9 cellular contexts compared by ENCODE assay signal in the genomic region with DNA sequence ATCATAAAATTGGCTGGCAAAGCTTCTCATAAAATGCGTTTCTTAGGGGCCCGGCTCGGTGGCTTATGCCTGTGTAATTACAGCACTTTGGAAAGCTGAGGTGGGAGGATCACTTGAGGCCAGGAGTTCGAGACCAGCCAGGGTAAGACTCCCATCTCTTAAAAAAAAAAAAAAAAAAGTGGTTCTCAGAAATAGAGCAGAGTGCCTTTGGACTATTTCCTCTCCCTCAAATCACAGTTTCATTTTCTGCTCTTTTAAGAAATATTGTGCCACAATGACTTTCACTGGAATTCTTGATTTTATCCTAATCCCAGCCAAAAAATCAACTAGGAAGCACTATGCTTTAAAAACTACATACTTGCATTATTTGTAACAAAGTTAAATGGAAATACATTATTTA. TPM values are rescaled to one million over a fixed set of nuclear protein-coding genes. Genes with fewer than 3 reads are reported as not detected.
DNase-seq lines count a peak whose midpoint lies in the region; ATAC-seq and TF ChIP-seq lines count a peak whose summit lies in the region.
"Had no signal": no experiment of that assay in that cellular context is flagged by ENCODE, and none has a peak within 500 bp of the region (broad histone marks: within the 10 kb centered on the region; RNA-seq: fewer than 3 reads in every experiment).

No MANE protein-coding gene starts in this region.

- TF ChIP-seq CTCF in DOHH2 (IDR thresholded peaks at IDR 0.05; ENCODE audit: low read depth, low read length, poor library complexity, severe bottlenecking) (no peak), OCI-LY7 (conservative IDR thresholded peaks at IDR 0.05; ENCODE audit: low read length) (no peak), esophagus squamous epithelium (IDR thresholded peaks at IDR 0.05) (no peak), GM13976 (IDR thresholded peaks at IDR 0.05; ENCODE audit: borderline replicate concordance, control extremely low read depth, extremely low read depth, insufficient read depth, missing control alignments) (no peak)

- BruUV-seq in OCI-LY7 (replicated peaks; lab: Mats Ljungman, UMichigan), result no TSS peak

- no peaks in the 10 kb centered on the region for H3K36me3 ChIP-seq in DOHH2 (ENCODE audit: control insufficient read depth, low read length)
- no peaks in the 10 kb centered on the region for H3K36me3 ChIP-seq in OCI-LY7 (ENCODE audit: insufficient read depth, low read length)
- no peaks in the 10 kb centered on the region for H3K36me3 ChIP-seq in esophagus squamous epithelium
- H3K36me3 ChIP-seq: cardiac muscle cell had no signal

- H3K27me3 ChIP-seq in DOHH2 (ENCODE audit: control insufficient read depth, low read length) (no peaks in the 10 kb centered on the region), esophagus squamous epithelium (no peaks in the 10 kb centered on the region)
- H3K27me3 ChIP-seq: cardiac muscle cell had no signal

- peak; percentile 51 for ATAC-seq in sciatic nerve

- in situ Hi-C loops in GM13976 (cut with MboI; ENCODE audit: low sequenced_read_pairs, unreplicated experiment), result loop anchor here (10.0 kb wide), 1 partner anchor 721 kb away; the partner anchor contains the start of gene ERVH48-1
- in situ Hi-C loops in G401 (cut with HindIII; ENCODE audit: low sequenced_read_pairs), result no loop called here

- H4K20me1 ChIP-seq in DOHH2 (ENCODE audit: control insufficient read depth, insufficient read depth, low read depth, low read length) (no peaks in the 10 kb centered on the region), OCI-LY7 (ENCODE audit: insufficient read depth, low read length) (no peaks in the 10 kb centered on the region)

- H3K9me3 ChIP-seq in DOHH2 (ENCODE audit: control insufficient read depth, insufficient read depth, low read length) (no peaks in the 10 kb centered on the region), OCI-LY7 (ENCODE audit: low read length) (no peaks in the 10 kb centered on the region), esophagus squamous epithelium (no peaks in the 10 kb centered on the region)

- H3K4me2 ChIP-seq in DOHH2 (ENCODE audit: low read length) (peak overlapping the region; percentile 61), OCI-LY7 (ENCODE audit: low read length) (peak overlapping the region; percentile 48)

- no peaks in the 10 kb centered on the region for H3K79me2 ChIP-seq in DOHH2 (ENCODE audit: control insufficient read depth, low read length)
- H3K79me2 ChIP-seq in OCI-LY7 (ENCODE audit: insufficient read depth, low read depth, low read length), result no peaks in the 10 kb centered on the region

- no peaks in the 10 kb centered on the region for H3K9me2 ChIP-seq in DOHH2 (replicated peaks; ENCODE audit: control insufficient read depth, low read length)
- no peaks in the 10 kb centered on the region for H3K9me2 ChIP-seq in OCI-LY7 (ENCODE audit: insufficient read depth, low read length)

- H3F3A ChIP-seq in DOHH2 (ENCODE audit: control insufficient read depth, insufficient read depth), result no peaks in the 10 kb centered on the region

- CTCF ChIA-PET in OCI-LY7 (lab: Charles Lee; ENCODE audit: unreplicated experiment), result no interaction called here

- H3K4me1 ChIP-seq in DOHH2 (ENCODE audit: control insufficient read depth, low read length) (peaks cover 15% of the 10 kb centered on the region), OCI-LY7 (ENCODE audit: insufficient read depth, low read length, poor library complexity, severe bottlenecking) (peaks cover 14% of the 10 kb centered on the region), esophagus squamous epithelium (peaks cover 0 to 21% (median 9%) of the 10 kb centered on the region in 3 donors)

- H3K4me3 ChIP-seq in DOHH2 (ENCODE audit: low read length), result peak overlapping the region; percentile 29
- H3K4me3 ChIP-seq in OCI-LY7 (ENCODE audit: low read depth, low read length, poor library complexity, severe bottlenecking), result peak overlapping the region; percentile 8
- no peak overlapping the region for H3K4me3 ChIP-seq in esophagus squamous epithelium
- H3K4me3 ChIP-seq: cardiac muscle cell had no signal

- DNase-seq in OCI-LY7 (ENCODE audit: low spot score) (no peak), esophagus squamous epithelium (lab: John Stamatoyannopoulos, UW) (no peak), sciatic nerve (ENCODE audit: low spot score) (no peak), GM13976 (ENCODE audit: low spot score) (no peak), G401 (ENCODE audit: low spot score) (no peak), NCI-H510A (lab: John Stamatoyannopoulos, UW) (no peak), 8988T (no peak)

- POLR2A ChIA-PET in OCI-LY7 (lab: Charles Lee), result interaction anchor here (0.7 to 1.8 kb wide), 2 partner anchors 18 to 1620 kb away, joined by 4 to 6 read pairs; no protein-coding TSS in a partner anchor

- peak overlapping the region; percentile 39 for H2AFZ ChIP-seq in OCI-LY7 (ENCODE audit: low read length)

- intact Hi-C loops in OCI-LY7 (cut with micrococcal nuclease; ENCODE audit: unreplicated experiment) (no loop called here), esophagus squamous epithelium (cut with DNase I) (no loop called here), sciatic nerve (cut with DNase I) (no loop called here)

- TF ChIP-seq POLR2A in esophagus squamous epithelium (IDR thresholded peaks at IDR 0.05), result no peak

- H3K27ac ChIP-seq in DOHH2 (ENCODE audit: low read depth, low read length) (no peak overlapping the region), OCI-LY7 (ENCODE audit: low read depth, low read length, poor library complexity, severe bottlenecking) (no peak overlapping the region), esophagus squamous epithelium (peak overlapping the region in 3 of 4 donors; percentile 15 to 65 (median 52))
- H3K27ac ChIP-seq: cardiac muscle cell had no signal

- 24 to 32% methylated on average over 4 of the region's 4 CpGs for WGBS in esophagus squamous epithelium, 2 donors

RNA-seq across cellular contexts. Expression of gene HSF2BP, which starts 13.3 kb away (rescaled TPM):
- 3.5 and 6.8 TPM in 2 replicates for total RNA-seq in OCI-LY7 (2014; rRNA removed; shearing (Covaris generic))
- 5.0 and 5.1 TPM in 2 replicates for total RNA-seq in OCI-LY7 (2022)
- total RNA-seq in esophagus squamous epithelium, result 1 to 10 TPM in 1 of 4 donors, under 1 TPM in 2, not detected in 1; 0.35 to 1.1 (median 0.76) TPM
- total RNA-seq in sciatic nerve, result 1.8 TPM
- total RNA-seq in G401 (2014; rRNA removed; shearing (Covaris generic)), result 5.3 and 9.1 TPM in 2 replicates

RNA-seq across cellular contexts. Expression of gene RRP1B, which starts 13.4 kb away (rescaled TPM):
- total RNA-seq in OCI-LY7 (2014; rRNA removed; shearing (Covaris generic)), result 53.4 and 58.6 TPM in 2 replicates
- total RNA-seq in OCI-LY7 (2022) (67.6 and 74.5 TPM in 2 replicates), esophagus squamous epithelium (10 to 100 TPM; 13.3 to 23.4 (median 22.5) TPM), sciatic nerve (18.1 TPM)
- 34.0 and 40.5 TPM in 2 replicates for total RNA-seq in G401 (2014; rRNA removed; shearing (Covaris generic))

Comparison
In these comparisons a context has a peak if more than half of its experiments do, and no peak if none do; other contexts are left out.
1. H3K27ac ChIP-seq: peak in esophagus squamous epithelium (3 of 4); none in DOHH2 (single experiment) and OCI-LY7 (single experiment).
2. H3K4me3 ChIP-seq: peak in DOHH2 (single experiment) and OCI-LY7 (single experiment); none in esophagus squamous epithelium (0 of 4).